ENCODE assay signal across 10 cellular contexts in genomic region chr10:44863344-44864041, GRCh38. TPM values are rescaled to one million over a fixed set of nuclear protein-coding genes. Genes with fewer than 3 reads are reported as not detected.
DNase-seq lines count a peak whose midpoint lies in the region; ATAC-seq lines count a peak whose summit lies in the region.
"Had no signal": no experiment of that assay in that cellular context is flagged by ENCODE, and none has a peak within 500 bp of the region (broad histone marks: within the 10 kb centered on the region; RNA-seq: fewer than 3 reads in every experiment).

No MANE protein-coding gene starts in this region.

- H3K4me1 ChIP-seq in neuronal stem cell (ENCODE audit: control insufficient read depth in 2 of 2, insufficient read depth in 1 of 2, low read depth in 1 of 2, low read length in 2 of 2), result peaks cover 0 to 16% of the 10 kb centered on the region in 2 donors

- H3K36me3 ChIP-seq in neuronal stem cell (replicated peaks in 1 of 2; ENCODE audit: control insufficient read depth in 2 of 2, insufficient read depth in 2 of 2, low read length in 2 of 2), result no peaks in the 10 kb centered on the region
- H3K36me3 ChIP-seq: HAP-1 had no signal

- peaks cover 0 to 37% (median 11%) of the 10 kb centered on the region in 3 experiments for H3K27me3 ChIP-seq in neuronal stem cell (ENCODE audit: control insufficient read depth in 3 of 3, insufficient read depth in 3 of 3, low read depth in 1 of 3, low read length in 3 of 3)

- ATAC-seq in effector memory CD8-positive, alpha-beta T cell (replicated peaks), result peak; percentile 16
- no peak for ATAC-seq in HG03460 (IDR thresholded peaks at IDR 0.05; ENCODE audit: unreplicated experiment)

- DNase-seq in G401 (ENCODE audit: low spot score) (peak; percentile 2), NCI-H748 treated with DMSO at 0.1 percent for 48 hours (lab: John Stamatoyannopoulos, UW) (peak; percentile 15), neuronal stem cell (ENCODE audit: low spot score) (no peak), NCI-H2081 treated with DMSO at 0.1 percent for 48 hours (lab: John Stamatoyannopoulos, UW) (no peak), DMS153 (lab: John Stamatoyannopoulos, UW) (no peak)
- DNase-seq in effector memory CD8-positive, alpha-beta T cell, result no peak
- DNase-seq: GDM1 had no signal

- no CpG with 5 or more reads among the region's 15 CpGs for WGBS in neuronal stem cell (ENCODE audit: extremely low coverage in 2 of 2, insufficient read length in 2 of 2, insufficient replicate concordance in 1 of 2), 2 donors

- peak overlapping the region; percentile 84 to 85 for H3K4me3 Mint-ChIP-seq in effector memory CD8-positive, alpha-beta T cell

- H3K4me3 ChIP-seq in neuronal stem cell (ENCODE audit: low read length in 2 of 2), result no peak overlapping the region
- H3K4me3 ChIP-seq: HAP-1 had no signal

- H2BK120ac ChIP-seq in neuronal stem cell (ENCODE audit: low read depth, low read length), result no peak overlapping the region

- peak overlapping the region; percentile 89 for H3K4me2 ChIP-seq in neuronal stem cell (ENCODE audit: insufficient read depth, low read length, poor library complexity, severe bottlenecking)

- H2BK12ac ChIP-seq in neuronal stem cell (ENCODE audit: low read length), result no peak overlapping the region

- no peaks in the 10 kb centered on the region for H3K36me3 Mint-ChIP-seq in effector memory CD8-positive, alpha-beta T cell (ENCODE audit: insufficient read depth)

- peaks cover 13 to 14% of the 10 kb centered on the region in 2 donors for H3K4me1 Mint-ChIP-seq in effector memory CD8-positive, alpha-beta T cell (ENCODE audit: low read depth in 2 of 2)

- no peak overlapping the region for H3K23ac ChIP-seq in neuronal stem cell (ENCODE audit: low read depth, low read length, poor library complexity)

- H3K18ac ChIP-seq in neuronal stem cell (ENCODE audit: low read length), result no peak overlapping the region

- no peaks in the 10 kb centered on the region for H3K9me3 Mint-ChIP-seq in effector memory CD8-positive, alpha-beta T cell

- no peak overlapping the region for H4K8ac ChIP-seq in neuronal stem cell (ENCODE audit: low read depth, low read length)

- no peak overlapping the region for H2BK15ac ChIP-seq in neuronal stem cell (ENCODE audit: low read length)

- no peak overlapping the region for H3K27ac ChIP-seq in neuronal stem cell (replicated peaks; ENCODE audit: low read length)

- no peak overlapping the region for H3K27ac Mint-ChIP-seq in effector memory CD8-positive, alpha-beta T cell

- in situ Hi-C loops in G401 (cut with HindIII; ENCODE audit: low sequenced_read_pairs), result no loop called here

- H3K14ac ChIP-seq in neuronal stem cell (ENCODE audit: low read length), result no peak overlapping the region

- H3K4ac ChIP-seq in neuronal stem cell (ENCODE audit: low read length), result no peak overlapping the region

- H2AK5ac ChIP-seq in neuronal stem cell (ENCODE audit: low read depth, low read length), result no peak overlapping the region

- H3K79me1 ChIP-seq in neuronal stem cell (ENCODE audit: low read depth, low read length), result no peaks in the 10 kb centered on the region

- no peak overlapping the region for H4K91ac ChIP-seq in neuronal stem cell (ENCODE audit: low read depth, low read length, poor library complexity)

- no peak overlapping the region for H2BK5ac ChIP-seq in neuronal stem cell (ENCODE audit: low read length)

- peaks cover 0 to 5% of the 10 kb centered on the region in 2 donors for H3K9me3 ChIP-seq in neuronal stem cell (replicated peaks in 1 of 2; ENCODE audit: control insufficient read depth in 2 of 2, insufficient read depth in 1 of 2, low read depth in 1 of 2, low read length in 2 of 2)
- H3K9me3 ChIP-seq: HAP-1 had no signal

- H3K27me3 Mint-ChIP-seq in effector memory CD8-positive, alpha-beta T cell, result peaks cover 58 to 73% of the 10 kb centered on the region in 2 donors

- peak overlapping the region; percentile 94 for H2AFZ ChIP-seq in neuronal stem cell (ENCODE audit: low read length)

- H3K9ac ChIP-seq in neuronal stem cell (ENCODE audit: low read depth, low read length, poor library complexity), result no peak overlapping the region

RNA-seq across cellular contexts. Expression of gene TMEM72, which starts 47.6 kb away (rescaled TPM):
- not detected in 2 replicates for total RNA-seq in G401 (2014; rRNA removed; shearing (Covaris generic))
- polyA plus RNA-seq in neuronal stem cell (2013, experiment 1 of 2), result not detected
- polyA plus RNA-seq in neuronal stem cell (2013, experiment 2 of 2), result 0.03 TPM
- total RNA-seq: pulmonary artery endothelial cell had no signal

Comparison
In these comparisons a context has a peak if more than half of its experiments do, and no peak if none do; other contexts are left out.
1. DNase-seq: peak in G401 (single experiment) and NCI-H748 treated with DMSO at 0.1 percent for 48 hours (single experiment); none in effector memory CD8-positive, alpha-beta T cell (0 of 3), neuronal stem cell (single experiment), NCI-H2081 treated with DMSO at 0.1 percent for 48 hours (single experiment) and DMS153 (single experiment).